1 cellular context compared by ENCODE assay signal in the genomic region with DNA sequence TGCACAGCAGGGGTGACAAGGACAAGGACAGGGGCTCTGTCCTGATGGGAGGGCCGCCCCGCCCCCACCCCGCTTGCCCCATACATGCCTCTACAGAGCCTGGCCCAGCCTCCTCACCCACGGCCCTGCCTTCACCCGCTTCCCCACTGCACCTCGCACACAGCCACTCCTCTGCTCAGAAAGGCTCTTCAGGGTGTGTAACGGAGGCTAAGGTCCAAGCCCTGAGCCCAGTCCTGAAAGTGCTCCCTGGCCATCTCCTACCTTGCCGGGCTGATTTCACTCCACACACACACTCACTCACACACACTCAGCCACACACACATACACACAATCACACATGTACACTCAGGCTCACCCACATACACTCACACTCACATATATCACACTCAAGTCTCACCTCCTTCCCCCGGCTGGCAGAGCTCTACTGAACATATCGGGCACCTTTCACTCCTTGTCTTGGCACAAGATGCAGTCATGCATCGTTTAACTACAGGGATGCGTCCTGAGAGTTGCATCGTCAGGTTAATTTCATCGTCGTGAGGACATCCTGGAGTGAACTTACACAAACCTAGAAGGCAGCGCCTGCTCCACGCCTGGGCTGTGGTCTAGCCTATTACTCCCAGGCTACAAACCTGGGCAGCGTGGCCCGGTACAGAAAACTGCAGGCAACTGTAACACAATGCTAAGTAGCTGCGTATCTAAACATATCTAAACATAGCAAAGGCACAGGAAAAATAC.
TF ChIP-seq lines count a peak whose summit lies in the region.

No MANE protein-coding gene starts in this region.

TF ChIP-seq in GM23338, 12 proteins besides CTCF, POLR2A, EP300 and RAD21 (continued from another document):
- TF ChIP-seq, protein P1, sequence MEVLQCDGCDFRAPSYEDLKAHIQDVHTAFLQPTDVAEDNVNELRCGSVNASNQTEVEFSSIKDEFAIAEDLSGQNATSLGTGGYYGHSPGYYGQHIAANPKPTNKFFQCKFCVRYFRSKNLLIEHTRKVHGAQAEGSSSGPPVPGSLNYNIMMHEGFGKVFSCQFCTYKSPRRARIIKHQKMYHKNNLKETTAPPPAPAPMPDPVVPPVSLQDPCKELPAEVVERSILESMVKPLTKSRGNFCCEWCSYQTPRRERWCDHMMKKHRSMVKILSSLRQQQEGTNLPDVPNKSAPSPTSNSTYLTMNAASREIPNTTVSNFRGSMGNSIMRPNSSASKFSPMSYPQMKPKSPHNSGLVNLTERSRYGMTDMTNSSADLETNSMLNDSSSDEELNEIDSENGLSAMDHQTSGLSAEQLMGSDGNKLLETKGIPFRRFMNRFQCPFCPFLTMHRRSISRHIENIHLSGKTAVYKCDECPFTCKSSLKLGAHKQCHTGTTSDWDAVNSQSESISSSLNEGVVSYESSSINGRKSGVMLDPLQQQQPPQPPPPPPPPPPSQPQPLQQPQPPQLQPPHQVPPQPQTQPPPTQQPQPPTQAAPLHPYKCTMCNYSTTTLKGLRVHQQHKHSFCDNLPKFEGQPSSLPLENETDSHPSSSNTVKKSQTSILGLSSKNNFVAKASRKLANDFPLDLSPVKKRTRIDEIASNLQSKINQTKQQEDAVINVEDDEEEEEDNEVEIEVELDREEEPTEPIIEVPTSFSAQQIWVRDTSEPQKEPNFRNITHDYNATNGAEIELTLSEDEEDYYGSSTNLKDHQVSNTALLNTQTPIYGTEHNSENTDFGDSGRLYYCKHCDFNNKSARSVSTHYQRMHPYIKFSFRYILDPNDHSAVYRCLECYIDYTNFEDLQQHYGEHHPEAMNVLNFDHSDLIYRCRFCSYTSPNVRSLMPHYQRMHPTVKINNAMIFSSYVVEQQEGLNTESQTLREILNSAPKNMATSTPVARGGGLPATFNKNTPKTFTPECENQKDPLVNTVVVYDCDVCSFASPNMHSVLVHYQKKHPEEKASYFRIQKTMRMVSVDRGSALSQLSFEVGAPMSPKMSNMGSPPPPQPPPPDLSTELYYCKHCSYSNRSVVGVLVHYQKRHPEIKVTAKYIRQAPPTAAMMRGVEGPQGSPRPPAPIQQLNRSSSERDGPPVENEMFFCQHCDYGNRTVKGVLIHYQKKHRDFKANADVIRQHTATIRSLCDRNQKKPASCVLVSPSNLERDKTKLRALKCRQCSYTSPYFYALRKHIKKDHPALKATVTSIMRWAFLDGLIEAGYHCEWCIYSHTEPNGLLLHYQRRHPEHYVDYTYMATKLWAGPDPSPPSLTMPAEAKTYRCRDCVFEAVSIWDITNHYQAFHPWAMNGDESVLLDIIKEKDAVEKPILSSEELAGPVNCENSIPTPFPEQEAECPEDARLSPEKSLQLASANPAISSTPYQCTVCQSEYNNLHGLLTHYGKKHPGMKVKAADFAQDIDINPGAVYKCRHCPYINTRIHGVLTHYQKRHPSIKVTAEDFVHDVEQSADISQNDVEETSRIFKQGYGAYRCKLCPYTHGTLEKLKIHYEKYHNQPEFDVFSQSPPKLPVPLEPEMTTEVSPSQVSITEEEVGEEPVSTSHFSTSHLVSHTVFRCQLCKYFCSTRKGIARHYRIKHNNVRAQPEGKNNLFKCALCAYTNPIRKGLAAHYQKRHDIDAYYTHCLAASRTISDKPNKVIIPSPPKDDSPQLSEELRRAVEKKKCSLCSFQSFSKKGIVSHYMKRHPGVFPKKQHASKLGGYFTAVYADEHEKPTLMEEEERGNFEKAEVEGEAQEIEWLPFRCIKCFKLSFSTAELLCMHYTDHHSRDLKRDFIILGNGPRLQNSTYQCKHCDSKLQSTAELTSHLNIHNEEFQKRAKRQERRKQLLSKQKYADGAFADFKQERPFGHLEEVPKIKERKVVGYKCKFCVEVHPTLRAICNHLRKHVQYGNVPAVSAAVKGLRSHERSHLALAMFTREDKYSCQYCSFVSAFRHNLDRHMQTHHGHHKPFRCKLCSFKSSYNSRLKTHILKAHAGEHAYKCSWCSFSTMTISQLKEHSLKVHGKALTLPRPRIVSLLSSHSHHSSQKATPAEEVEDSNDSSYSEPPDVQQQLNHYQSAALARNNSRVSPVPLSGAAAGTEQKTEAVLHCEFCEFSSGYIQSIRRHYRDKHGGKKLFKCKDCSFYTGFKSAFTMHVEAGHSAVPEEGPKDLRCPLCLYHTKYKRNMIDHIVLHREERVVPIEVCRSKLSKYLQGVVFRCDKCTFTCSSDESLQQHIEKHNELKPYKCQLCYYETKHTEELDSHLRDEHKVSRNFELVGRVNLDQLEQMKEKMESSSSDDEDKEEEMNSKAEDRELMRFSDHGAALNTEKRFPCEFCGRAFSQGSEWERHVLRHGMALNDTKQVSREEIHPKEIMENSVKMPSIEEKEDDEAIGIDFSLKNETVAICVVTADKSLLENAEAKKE (CRISPR knock-in tag; IDR thresholded peaks at IDR 0.05), result no peak
- TF ChIP-seq ZNF331 (CRISPR knock-in tag; IDR thresholded peaks at IDR 0.05; ENCODE audit: low read depth) (no peak), EZH2 (IDR thresholded peaks at IDR 0.05; ENCODE audit: low read depth, unreplicated experiment) (no peak), EZH2phosphoT487 (IDR thresholded peaks at IDR 0.05; ENCODE audit: unreplicated experiment) (no peak), ZNF114 (CRISPR knock-in tag; IDR thresholded peaks at IDR 0.05) (no peak)
- TF ChIP-seq, protein P2, sequence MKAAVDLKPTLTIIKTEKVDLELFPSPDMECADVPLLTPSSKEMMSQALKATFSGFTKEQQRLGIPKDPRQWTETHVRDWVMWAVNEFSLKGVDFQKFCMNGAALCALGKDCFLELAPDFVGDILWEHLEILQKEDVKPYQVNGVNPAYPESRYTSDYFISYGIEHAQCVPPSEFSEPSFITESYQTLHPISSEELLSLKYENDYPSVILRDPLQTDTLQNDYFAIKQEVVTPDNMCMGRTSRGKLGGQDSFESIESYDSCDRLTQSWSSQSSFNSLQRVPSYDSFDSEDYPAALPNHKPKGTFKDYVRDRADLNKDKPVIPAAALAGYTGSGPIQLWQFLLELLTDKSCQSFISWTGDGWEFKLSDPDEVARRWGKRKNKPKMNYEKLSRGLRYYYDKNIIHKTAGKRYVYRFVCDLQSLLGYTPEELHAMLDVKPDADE (IDR thresholded peaks at IDR 0.05), result no peak
- TF ChIP-seq, protein P3, sequence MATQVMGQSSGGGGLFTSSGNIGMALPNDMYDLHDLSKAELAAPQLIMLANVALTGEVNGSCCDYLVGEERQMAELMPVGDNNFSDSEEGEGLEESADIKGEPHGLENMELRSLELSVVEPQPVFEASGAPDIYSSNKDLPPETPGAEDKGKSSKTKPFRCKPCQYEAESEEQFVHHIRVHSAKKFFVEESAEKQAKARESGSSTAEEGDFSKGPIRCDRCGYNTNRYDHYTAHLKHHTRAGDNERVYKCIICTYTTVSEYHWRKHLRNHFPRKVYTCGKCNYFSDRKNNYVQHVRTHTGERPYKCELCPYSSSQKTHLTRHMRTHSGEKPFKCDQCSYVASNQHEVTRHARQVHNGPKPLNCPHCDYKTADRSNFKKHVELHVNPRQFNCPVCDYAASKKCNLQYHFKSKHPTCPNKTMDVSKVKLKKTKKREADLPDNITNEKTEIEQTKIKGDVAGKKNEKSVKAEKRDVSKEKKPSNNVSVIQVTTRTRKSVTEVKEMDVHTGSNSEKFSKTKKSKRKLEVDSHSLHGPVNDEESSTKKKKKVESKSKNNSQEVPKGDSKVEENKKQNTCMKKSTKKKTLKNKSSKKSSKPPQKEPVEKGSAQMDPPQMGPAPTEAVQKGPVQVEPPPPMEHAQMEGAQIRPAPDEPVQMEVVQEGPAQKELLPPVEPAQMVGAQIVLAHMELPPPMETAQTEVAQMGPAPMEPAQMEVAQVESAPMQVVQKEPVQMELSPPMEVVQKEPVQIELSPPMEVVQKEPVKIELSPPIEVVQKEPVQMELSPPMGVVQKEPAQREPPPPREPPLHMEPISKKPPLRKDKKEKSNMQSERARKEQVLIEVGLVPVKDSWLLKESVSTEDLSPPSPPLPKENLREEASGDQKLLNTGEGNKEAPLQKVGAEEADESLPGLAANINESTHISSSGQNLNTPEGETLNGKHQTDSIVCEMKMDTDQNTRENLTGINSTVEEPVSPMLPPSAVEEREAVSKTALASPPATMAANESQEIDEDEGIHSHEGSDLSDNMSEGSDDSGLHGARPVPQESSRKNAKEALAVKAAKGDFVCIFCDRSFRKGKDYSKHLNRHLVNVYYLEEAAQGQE (IDR thresholded peaks at IDR 0.05; ENCODE audit: unreplicated experiment), result no peak
